ENCODE assay signal across 1 cellular context in genomic region chr2:30308280-30308679, GRCh38.
TF ChIP-seq lines count a peak whose summit lies in the region.

No MANE protein-coding gene starts in this region.

TF ChIP-seq in IMR-90, 13 proteins besides CTCF, POLR2A, EP300 and RAD21:
- TF ChIP-seq RFX5 (IDR thresholded peaks at IDR 0.05; ENCODE audit: low read depth, low read length) (no peak), BHLHE40 (IDR thresholded peaks at IDR 0.05; ENCODE audit: low read depth, low read length) (no peak), CHD1 (IDR thresholded peaks at IDR 0.05; ENCODE audit: low read depth, low read length) (no peak), CEBPB (IDR thresholded peaks at IDR 0.05; ENCODE audit: low read depth, low read length) (no peak), NFE2L2 (IDR thresholded peaks at IDR 0.05; ENCODE audit: low read depth, low read length) (no peak), MAZ (IDR thresholded peaks at IDR 0.05; ENCODE audit: borderline replicate concordance, low read depth, low read length) (no peak), MXI1 (IDR thresholded peaks at IDR 0.05; ENCODE audit: borderline replicate concordance, low read depth, low read length) (no peak)
TF ChIP-seq in IMR-90: peak in this region for 0.
